In the genomic region with DNA sequence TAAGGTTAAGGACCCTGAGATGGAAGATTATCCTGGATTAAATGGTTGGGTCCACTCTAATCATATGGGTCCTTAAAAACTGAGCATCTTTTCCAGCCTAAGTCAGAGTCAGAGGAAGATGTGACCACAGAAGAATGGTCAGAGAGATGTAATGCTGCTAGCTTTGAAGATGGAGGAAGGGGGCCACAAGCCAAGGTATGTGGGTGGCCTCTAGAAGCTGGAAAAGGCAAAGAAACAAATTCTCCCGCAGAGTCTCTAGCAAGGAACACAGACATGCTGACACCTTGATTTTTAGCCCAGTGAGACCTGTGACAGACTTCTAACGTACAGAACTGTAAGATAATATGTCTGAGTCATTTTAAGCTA, we compare ENCODE assay signal across 14 cellular contexts. TPM values are rescaled to one million over a fixed set of nuclear protein-coding genes. Genes with fewer than 3 reads are reported as not detected.
DNase-seq lines count a peak whose midpoint lies in the region; ATAC-seq and TF ChIP-seq lines count a peak whose summit lies in the region.
"Had no signal": no experiment of that assay in that cellular context is flagged by ENCODE, and none has a peak within 500 bp of the region (broad histone marks: within the 10 kb centered on the region; RNA-seq: fewer than 3 reads in every experiment).

No MANE protein-coding gene starts in this region.

- no peak for ATAC-seq in CD8-positive, alpha-beta T cell
- no peak for ATAC-seq in HG03521 (IDR thresholded peaks at IDR 0.05; ENCODE audit: unreplicated experiment)
- no peak for ATAC-seq in GM18519 (IDR thresholded peaks at IDR 0.05; ENCODE audit: low FRiP score, unreplicated experiment)
- ATAC-seq: left lobe of liver had no signal

- peak overlapping the region; percentile 15 to 97 (median 85); a peak in 17 of 22 replicates for H3K4me2 ChIP-seq in BLaER1 treated with 17β-estradiol and CSF1 and Interleukin-3, amounts not matched to agents 10 nM and 100 nM

- H4K20me1 ChIP-seq in BLaER1 treated with 17β-estradiol and CSF1 and Interleukin-3, amounts not matched to agents 10 nM and 100 nM: peaks cover 0 to 8% (median 0%) of the 10 kb centered on the region in 11 experiments; a peak in 2 of 22 replicates

- H3K27me3 Mint-ChIP-seq in CD8-positive, alpha-beta T cell (ENCODE audit: low read depth): no peaks in the 10 kb centered on the region
- peaks cover 6% of the 10 kb centered on the region for H3K27me3 Mint-ChIP-seq in activated T-helper 2 cell treated with anti-CD3 and anti-CD28 coated beads, Interferon-gamma antibody, Interleukin-2, Interleukin-4, amounts not matched to agents 10 μg/mL and 5 μg/mL and 100 μg/mL, durations not matched to agents 14 hours and 24 hours and 36 hours (ENCODE audit: low read depth)
- H3K27me3 Mint-ChIP-seq in nephron (ENCODE audit: low read depth): no peaks in the 10 kb centered on the region

- H3K4me3 Mint-ChIP-seq in CD8-positive, alpha-beta T cell: peak overlapping the region; percentile 87
- peak overlapping the region; percentile 52 for H3K4me3 Mint-ChIP-seq in activated T-helper 2 cell treated with anti-CD3 and anti-CD28 coated beads, Interferon-gamma antibody, Interleukin-2, Interleukin-4, amounts not matched to agents 10 μg/mL and 5 μg/mL and 100 μg/mL, durations not matched to agents 14 hours and 24 hours and 36 hours (ENCODE audit: low read depth)
- peak overlapping the region; percentile 88 to 99 (median 98) for H3K4me3 Mint-ChIP-seq in nephron

- H3K9me3 ChIP-seq in BLaER1 treated with 17β-estradiol and CSF1 and Interleukin-3, amounts not matched to agents 10 nM and 100 nM (replicated peaks in 1 of 11): peaks cover 0 to 4% (median 0%) of the 10 kb centered on the region in 11 experiments; a peak in 1 of 22 replicates
- no peaks in the 10 kb centered on the region for H3K9me3 ChIP-seq in CD8-positive, alpha-beta T cell (ENCODE audit: low read length)
- H3K9me3 ChIP-seq: tibial artery had no signal

- TF ChIP-seq CTCF in CD8-positive, alpha-beta T cell (IDR thresholded peaks at IDR 0.05): no peak
- no peak for TF ChIP-seq CTCF in nephron (IDR thresholded peaks at IDR 0.05; ENCODE audit: unreplicated experiment in 3 of 3)

- H3K27ac Mint-ChIP-seq in CD8-positive, alpha-beta T cell: peak overlapping the region; percentile 12
- H3K27ac Mint-ChIP-seq in activated T-helper 2 cell treated with anti-CD3 and anti-CD28 coated beads, Interferon-gamma antibody, Interleukin-2, Interleukin-4, amounts not matched to agents 10 μg/mL and 5 μg/mL and 100 μg/mL, durations not matched to agents 14 hours and 24 hours and 36 hours: no peak overlapping the region
- H3K27ac Mint-ChIP-seq in nephron: peak overlapping the region in 1 of 3 experiments; percentile 16

- intact Hi-C loops in CD8-positive, alpha-beta T cell (cut with DNase I, micrococcal nuclease): loop anchor here (2.0 to 10.0 kb wide), 15 partner anchors 255 to 1972 kb away; a partner anchor contains a TSS
- intact Hi-C loops in activated T-helper 2 cell treated with anti-CD3 and anti-CD28 coated beads, Interferon-gamma antibody, Interleukin-2, Interleukin-4, amounts not matched to agents 10 μg/mL and 5 μg/mL and 100 μg/mL, durations not matched to agents 14 hours and 24 hours and 36 hours (cut with micrococcal nuclease): loop anchor here (5.0 to 10.0 kb wide), 4 partner anchors 35 to 668 kb away; a partner anchor contains a TSS
- intact Hi-C loops in cardiac septum (cut with DNase I): loop anchor here (5.0 kb wide), 1 partner anchor 255 kb away; a partner anchor contains a TSS

- H3K36me3 Mint-ChIP-seq in CD8-positive, alpha-beta T cell: no peaks in the 10 kb centered on the region
- H3K36me3 Mint-ChIP-seq in activated T-helper 2 cell treated with anti-CD3 and anti-CD28 coated beads, Interferon-gamma antibody, Interleukin-2, Interleukin-4, amounts not matched to agents 10 μg/mL and 5 μg/mL and 100 μg/mL, durations not matched to agents 14 hours and 24 hours and 36 hours (ENCODE audit: low read depth): no peaks in the 10 kb centered on the region
- no peaks in the 10 kb centered on the region for H3K36me3 Mint-ChIP-seq in nephron (ENCODE audit: low read depth)

- CTCF ChIA-PET in CD8-positive, alpha-beta T cell (lab: Charles Lee): interaction anchor here (0.6 to 2.1 kb wide), 6 partner anchors 9 to 39 kb away, joined by 3 to 11 read pairs (median 3); no protein-coding TSS in a partner anchor

- no peaks in the 10 kb centered on the region for H3K36me3 ChIP-seq in BLaER1 treated with 17β-estradiol and CSF1 and Interleukin-3, amounts not matched to agents 10 nM and 100 nM
- H3K36me3 ChIP-seq in CD8-positive, alpha-beta T cell (ENCODE audit: insufficient read depth, low read length): no peaks in the 10 kb centered on the region
- H3K36me3 ChIP-seq: tibial artery had no signal

- DNase-seq in CD8-positive, alpha-beta T cell: no peak
- no peak for DNase-seq in activated T-helper 2 cell treated with anti-CD3 and anti-CD28 coated beads, Interferon-gamma antibody, Interleukin-2, Interleukin-4, amounts not matched to agents 10 μg/mL and 5 μg/mL and 100 μg/mL, durations not matched to agents 14 hours and 24 hours and 36 hours (ENCODE audit: low spot score)
- DNase-seq in cardiac septum (ENCODE audit: low spot score) (no peak), NCI-H510A treated with DMSO at 0.1 percent for 48 hours (lab: John Stamatoyannopoulos, UW) (no peak)
- DNase-seq: activated gamma-delta T cell, DMS153, NCI-H2171 treated with DMSO at 0.1 percent for 48 hours, tibial artery had no signal

- peaks cover 4% of the 10 kb centered on the region for H3K9me3 Mint-ChIP-seq in CD8-positive, alpha-beta T cell
- H3K9me3 Mint-ChIP-seq in activated T-helper 2 cell treated with anti-CD3 and anti-CD28 coated beads, Interferon-gamma antibody, Interleukin-2, Interleukin-4, amounts not matched to agents 10 μg/mL and 5 μg/mL and 100 μg/mL, durations not matched to agents 14 hours and 24 hours and 36 hours: peaks cover 8% of the 10 kb centered on the region
- no peaks in the 10 kb centered on the region for H3K9me3 Mint-ChIP-seq in nephron

- H3K4me1 Mint-ChIP-seq in CD8-positive, alpha-beta T cell (ENCODE audit: low read depth): peaks cover 15% of the 10 kb centered on the region
- peaks cover 39% of the 10 kb centered on the region for H3K4me1 Mint-ChIP-seq in activated T-helper 2 cell treated with anti-CD3 and anti-CD28 coated beads, Interferon-gamma antibody, Interleukin-2, Interleukin-4, amounts not matched to agents 10 μg/mL and 5 μg/mL and 100 μg/mL, durations not matched to agents 14 hours and 24 hours and 36 hours (ENCODE audit: low read depth)
- peaks cover 24% of the 10 kb centered on the region for H3K4me1 Mint-ChIP-seq in nephron

- H3K27me3 ChIP-seq in BLaER1 treated with 17β-estradiol and CSF1 and Interleukin-3, amounts not matched to agents 10 nM and 100 nM: no peaks in the 10 kb centered on the region
- H3K27me3 ChIP-seq in CD8-positive, alpha-beta T cell (ENCODE audit: insufficient read depth, low read length): no peaks in the 10 kb centered on the region
- H3K27me3 ChIP-seq: tibial artery had no signal

- POLR2A ChIA-PET in CD8-positive, alpha-beta T cell (lab: Charles Lee): interaction anchor here (1.8 kb wide), 1 partner anchor 9 kb away, joined by 8 read pairs; no protein-coding TSS in a partner anchor

- H3K4me1 ChIP-seq in BLaER1 treated with 17β-estradiol and CSF1 and Interleukin-3, amounts not matched to agents 10 nM and 100 nM: peaks cover 31 to 65% (median 47%) of the 10 kb centered on the region in 10 experiments
- H3K4me1 ChIP-seq in CD8-positive, alpha-beta T cell (ENCODE audit: insufficient read depth, low read length): peaks cover 11% of the 10 kb centered on the region

- H3K4me3 ChIP-seq in BLaER1 treated with 17β-estradiol and CSF1 and Interleukin-3, amounts not matched to agents 10 nM and 100 nM: no peak overlapping the region
- no peak overlapping the region for H3K4me3 ChIP-seq in CD8-positive, alpha-beta T cell (ENCODE audit: low read depth, low read length)
- H3K4me3 ChIP-seq: coronary artery, tibial artery had no signal

- H3K27ac ChIP-seq in BLaER1 treated with 17β-estradiol and CSF1 and Interleukin-3, amounts not matched to agents 10 nM and 100 nM: peak overlapping the region in 7 of 11 experiments; percentile 25 to 93 (median 48); a peak in 6 of 22 replicates
- H3K27ac ChIP-seq in CD8-positive, alpha-beta T cell (ENCODE audit: low read depth, low read length): no peak overlapping the region
- H3K27ac ChIP-seq: coronary artery, tibial artery had no signal

- no peak overlapping the region; a peak in 1 of 22 replicates for H3K9ac ChIP-seq in BLaER1 treated with 17β-estradiol and CSF1 and Interleukin-3, amounts not matched to agents 10 nM and 100 nM

RNA-seq across cellular contexts. Expression of a gene that starts 1.5 kb away (rescaled TPM):
- total RNA-seq in CD8-positive, alpha-beta T cell: 1 to 10 TPM; 6.0 to 7.0 TPM
- total RNA-seq in activated T-helper 2 cell treated with anti-CD3 and anti-CD28 coated beads, Interferon-gamma antibody, Interleukin-2, Interleukin-4, amounts not matched to agents 10 μg/mL and 5 μg/mL and 100 μg/mL, durations not matched to agents 14 hours and 24 hours and 36 hours: 12.4 and 12.5 TPM in 2 replicates
- total RNA-seq in cardiac septum: 9.9 TPM
